In genomic region chr2:15829985-15830384, GRCh38 we compare ENCODE assay signal across 34 cellular contexts.
"Had no signal": no experiment of that assay in that cellular context is flagged by ENCODE, and none has a peak within 500 bp of the region (broad histone marks: within the 10 kb centered on the region; RNA-seq: fewer than 3 reads in every experiment).

No MANE protein-coding gene starts in this region.

- H3K4me3 ChIP-seq: MG63 had no signal

- H3K4me2 ChIP-seq: KMS-11 had no signal

- H3K9me3 ChIP-seq: MG63 had no signal

- H3K9ac ChIP-seq: KMS-11 had no signal

- H3K36me3 ChIP-seq: MG63 had no signal

- DNase-seq: Karpas-422, Kasumi-1, MG63, MM.1S, MV-4-11, NCI-H1048, NCI-H1092, NCI-H1092 treated with DMSO at 0.1 percent for 48 hours, NCI-H1105, NCI-H1105 treated with DMSO at 0.1 percent for 48 hours, NCI-H1417, NCI-H1417 treated with DMSO at 0.1 percent for 48 hours, NCI-H1436, NCI-H1436 treated with DMSO at 0.1 percent for 48 hours, NCI-H146, NCI-H1694, NCI-H1694 treated with DMSO at 0.1 percent for 48 hours, NCI-H187, NCI-H187 treated with DMSO at 0.1 percent for 48 hours, NCI-H1930, NCI-H2029, NCI-H2029 treated with DMSO at 0.1 percent for 48 hours, NCI-H2081, NCI-H2081 treated with DMSO at 0.1 percent for 48 hours, NCI-H2107, NCI-H2171, NCI-H2171 treated with DMSO at 0.1 percent for 48 hours, NCI-H2227 treated with DMSO at 0.1 percent for 48 hours, NCI-H226, NCI-H345, NCI-H446, NCI-H446 treated with DMSO at 0.1 percent for 48 hours, NCI-H510A had no signal

- H3K27me3 ChIP-seq: MG63 had no signal

- H3K27ac ChIP-seq: KMS-11 had no signal
